ENCODE assay signal across 25 cellular contexts in the genomic region with DNA sequence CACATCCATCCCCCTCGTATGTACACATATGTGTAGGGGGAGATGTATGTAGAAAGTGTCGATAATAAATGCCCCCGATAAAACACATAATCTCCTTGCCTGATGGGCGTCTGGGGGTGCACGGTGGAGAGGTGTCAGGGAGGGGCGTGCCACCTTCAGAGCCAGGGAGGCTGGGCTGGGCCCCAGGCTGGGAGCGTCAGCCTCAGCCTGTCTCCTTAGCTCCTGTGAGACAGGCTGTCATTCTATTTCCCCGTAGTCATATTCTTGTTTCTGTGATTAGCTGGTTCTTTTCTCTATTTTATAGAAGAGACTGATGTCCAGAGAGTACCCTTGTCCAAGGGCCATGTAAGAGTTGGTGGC. TPM values are rescaled to one million over a fixed set of nuclear protein-coding genes. Genes with fewer than 3 reads are reported as not detected.
DNase-seq lines count a peak whose midpoint lies in the region; ATAC-seq and TF ChIP-seq lines count a peak whose summit lies in the region.
"Had no signal": no experiment of that assay in that cellular context is flagged by ENCODE, and none has a peak within 500 bp of the region (broad histone marks: within the 10 kb centered on the region; RNA-seq: fewer than 3 reads in every experiment).

No MANE protein-coding gene starts in this region.

- peak overlapping the region; percentile 96 for H3K27ac ChIP-seq in BLaER1
- no peak overlapping the region for H3K27ac ChIP-seq in WERI-Rb-1
- H3K27ac ChIP-seq in hepatocyte, result peak overlapping the region; percentile 2
- H3K27ac ChIP-seq in neural progenitor cell, result no peak overlapping the region
- H3K27ac ChIP-seq: A549, body of pancreas, epithelial cell of prostate, neutrophil had no signal

- H3K36me3 Mint-ChIP-seq in neural progenitor cell, result no peaks in the 10 kb centered on the region
- H3K36me3 Mint-ChIP-seq: memory B cell had no signal

- peaks cover 19% of the 10 kb centered on the region for H3K27me3 Mint-ChIP-seq in neural progenitor cell (ENCODE audit: insufficient read depth, low read depth)

- H3K27ac Mint-ChIP-seq in neural progenitor cell, result peak overlapping the region; percentile 36
- H3K27ac Mint-ChIP-seq: memory B cell had no signal

- peaks cover 86% of the 10 kb centered on the region for H3K4me1 ChIP-seq in BLaER1
- peaks cover 50% of the 10 kb centered on the region for H3K4me1 ChIP-seq in hepatocyte (ENCODE audit: insufficient read depth)
- H3K4me1 ChIP-seq in neural progenitor cell, result peaks cover 34% of the 10 kb centered on the region

- DNase-seq in WERI-Rb-1, result peak; percentile 1
- DNase-seq in hepatocyte (ENCODE audit: low spot score), result no peak
- DNase-seq in neural progenitor cell (ENCODE audit: low spot score), result no peak
- DNase-seq in erythroblast (lab: John Stamatoyannopoulos, UW), result no peak
- no peak for DNase-seq in activated gamma-delta T cell (lab: John Stamatoyannopoulos, UW)
- DNase-seq: activated gamma-delta T cell treated with Interleukin-2 at 50 U/mL for 16 hours; AML-193; DMS153; effector CD8-positive, alpha-beta T cell; NCI-H2029 treated with DMSO at 0.1 percent for 48 hours; NCI-H345; NCI-H748 treated with DMSO at 0.1 percent for 48 hours; T-helper 2 cell; trophoblast cell had no signal

- H3K36me3 ChIP-seq in BLaER1 (no peaks in the 10 kb centered on the region), WERI-Rb-1 (no peaks in the 10 kb centered on the region), hepatocyte (replicated peaks; ENCODE audit: insufficient read depth, low read depth) (no peaks in the 10 kb centered on the region), neural progenitor cell (no peaks in the 10 kb centered on the region)
- H3K36me3 ChIP-seq: neutrophil had no signal

- H3K4me3 ChIP-seq in BLaER1, result peak overlapping the region; percentile 30
- H3K4me3 ChIP-seq in WERI-Rb-1 (ENCODE audit: low read depth, low read length), result no peak overlapping the region
- no peak overlapping the region for H3K4me3 ChIP-seq in hepatocyte
- H3K4me3 ChIP-seq in neural progenitor cell, result no peak overlapping the region
- H3K4me3 ChIP-seq: A549, body of pancreas, K562, smooth muscle cell had no signal

- peak overlapping the region; percentile 68 for H3K9ac ChIP-seq in BLaER1
- no peak overlapping the region for H3K9ac ChIP-seq in neural progenitor cell

- no peak for TF ChIP-seq CTCF in WERI-Rb-1 (IDR thresholded peaks at IDR 0.05; ENCODE audit: low read depth, low read length)
- no peak for TF ChIP-seq CTCF in hepatocyte (IDR thresholded peaks at IDR 0.05; ENCODE audit: poor library complexity)
- no peak for TF ChIP-seq CTCF in neural progenitor cell (IDR thresholded peaks at IDR 0.05)

- WGBS in hepatocyte (ENCODE audit: low lambda C conversion rate, missing lambda C conversion rate), result 78% methylated on average over 8 of the region's 8 CpGs

- H3K4me1 Mint-ChIP-seq in neural progenitor cell, result peaks cover 48% of the 10 kb centered on the region

- H3K9me3 Mint-ChIP-seq in neural progenitor cell, result no peaks in the 10 kb centered on the region
- H3K9me3 Mint-ChIP-seq: memory B cell had no signal

- H3K9me3 ChIP-seq in BLaER1 (no peaks in the 10 kb centered on the region), WERI-Rb-1 (ENCODE audit: severe bottlenecking) (no peaks in the 10 kb centered on the region), hepatocyte (ENCODE audit: low read depth) (no peaks in the 10 kb centered on the region), neural progenitor cell (ENCODE audit: low read depth) (no peaks in the 10 kb centered on the region)
- H3K9me3 ChIP-seq: A549, body of pancreas, neutrophil had no signal

- peaks cover 2% of the 10 kb centered on the region for H3K79me2 ChIP-seq in hepatocyte
- no peaks in the 10 kb centered on the region for H3K79me2 ChIP-seq in neural progenitor cell (ENCODE audit: low read depth)

- peak overlapping the region; percentile 35 for H3K4me3 Mint-ChIP-seq in neural progenitor cell
- H3K4me3 Mint-ChIP-seq: memory B cell had no signal

- no peaks in the 10 kb centered on the region for H3K9me2 ChIP-seq in hepatocyte (replicated peaks; ENCODE audit: insufficient read depth)

- H3K27me3 ChIP-seq in BLaER1 (no peaks in the 10 kb centered on the region), WERI-Rb-1 (ENCODE audit: insufficient read depth, low read depth, severe bottlenecking) (no peaks in the 10 kb centered on the region), hepatocyte (no peaks in the 10 kb centered on the region), neural progenitor cell (no peaks in the 10 kb centered on the region)
- H3K27me3 ChIP-seq: body of pancreas had no signal

- no peak for TF ChIP-seq POLR2A in erythroblast (IDR thresholded peaks at IDR 0.05; ENCODE audit: low read length)

- no peak overlapping the region for H2AFZ ChIP-seq in hepatocyte
- no peak overlapping the region for H2AFZ ChIP-seq in neural progenitor cell (replicated peaks)

- H3F3A ChIP-seq in neural progenitor cell (ENCODE audit: low read depth), result peaks cover 34% of the 10 kb centered on the region

- H4K20me1 ChIP-seq in BLaER1 (no peaks in the 10 kb centered on the region), hepatocyte (ENCODE audit: insufficient read depth, poor library complexity, severe bottlenecking) (no peaks in the 10 kb centered on the region), neural progenitor cell (ENCODE audit: low read depth) (no peaks in the 10 kb centered on the region)

- H3K4me2 ChIP-seq in BLaER1 (peak overlapping the region; percentile 96), hepatocyte (peak overlapping the region; percentile 40), neural progenitor cell (no peak overlapping the region)
- H3K4me2 ChIP-seq: A549 had no signal

- ATAC-seq in GM21367 (IDR thresholded peaks at IDR 0.05; ENCODE audit: unreplicated experiment) (no peak), GM19328 (IDR thresholded peaks at IDR 0.05; ENCODE audit: unreplicated experiment) (no peak)
- ATAC-seq: A549, body of pancreas, K562, SK-N-SH treated with all-trans-retinoic acid at 6 μM for 48 hours had no signal

RNA-seq across cellular contexts. Expression of a gene that starts 4.7 kb away (rescaled TPM):
- 32.5 and 35.9 TPM in 2 replicates for total RNA-seq in hepatocyte
- polyA plus RNA-seq in hepatocyte, result 34.3 and 41.6 TPM in 2 replicates
- 11.6 and 25.5 TPM in 2 replicates for total RNA-seq in neural progenitor cell (ENCODE audit: low replicate concordance)

Comparison
In these comparisons a context has a peak if more than half of its experiments do, and no peak if none do; other contexts are left out.
1. H3K27ac ChIP-seq: peak in BLaER1 (single experiment) and hepatocyte (single experiment); none in WERI-Rb-1 (single experiment) and neural progenitor cell (single experiment).